ENCODE assay signal across 1 cellular context in the genomic region with DNA sequence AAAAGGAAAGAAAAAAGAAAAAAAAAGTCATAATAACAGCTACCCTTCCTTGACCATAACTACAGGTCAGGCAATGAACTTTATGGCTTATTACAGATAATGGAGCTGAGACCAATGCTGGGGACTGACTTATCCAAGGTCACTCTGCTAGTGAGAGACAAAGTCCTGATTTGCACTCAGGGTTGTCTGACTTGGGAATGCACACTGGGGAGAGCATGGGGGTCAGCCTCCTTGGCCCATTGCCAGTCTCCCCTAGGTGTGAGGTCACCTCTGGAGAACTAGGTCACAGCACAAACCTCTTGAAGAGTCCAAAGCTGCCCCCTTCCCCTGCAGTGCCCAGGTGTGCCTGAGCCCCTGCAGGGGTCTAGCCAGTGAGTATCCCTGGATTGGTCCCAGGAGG.
A peak's percentile ranks its signal among the peaks of the same experiment; 100 is the strongest.
TF ChIP-seq lines count a peak whose summit lies in the region.

No MANE protein-coding gene starts in this region.

TF ChIP-seq in HepG2, 621 proteins besides CTCF, POLR2A, EP300 and RAD21 (continued from another document):
- TF ChIP-seq, protein P1, sequence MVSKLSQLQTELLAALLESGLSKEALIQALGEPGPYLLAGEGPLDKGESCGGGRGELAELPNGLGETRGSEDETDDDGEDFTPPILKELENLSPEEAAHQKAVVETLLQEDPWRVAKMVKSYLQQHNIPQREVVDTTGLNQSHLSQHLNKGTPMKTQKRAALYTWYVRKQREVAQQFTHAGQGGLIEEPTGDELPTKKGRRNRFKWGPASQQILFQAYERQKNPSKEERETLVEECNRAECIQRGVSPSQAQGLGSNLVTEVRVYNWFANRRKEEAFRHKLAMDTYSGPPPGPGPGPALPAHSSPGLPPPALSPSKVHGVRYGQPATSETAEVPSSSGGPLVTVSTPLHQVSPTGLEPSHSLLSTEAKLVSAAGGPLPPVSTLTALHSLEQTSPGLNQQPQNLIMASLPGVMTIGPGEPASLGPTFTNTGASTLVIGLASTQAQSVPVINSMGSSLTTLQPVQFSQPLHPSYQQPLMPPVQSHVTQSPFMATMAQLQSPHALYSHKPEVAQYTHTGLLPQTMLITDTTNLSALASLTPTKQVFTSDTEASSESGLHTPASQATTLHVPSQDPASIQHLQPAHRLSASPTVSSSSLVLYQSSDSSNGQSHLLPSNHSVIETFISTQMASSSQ (IDR thresholded peaks at IDR 0.05; ENCODE audit: low read depth): no peak
- TF ChIP-seq, protein P1 (CRISPR knock-in tag; IDR thresholded peaks at IDR 0.05; ENCODE audit: borderline replicate concordance): no peak
- TF ChIP-seq ZNF720 (CRISPR knock-in tag; IDR thresholded peaks at IDR 0.05): no peak
- TF ChIP-seq ZZZ3 (CRISPR knock-in tag; IDR thresholded peaks at IDR 0.05; ENCODE audit: borderline replicate concordance): no peak
- TF ChIP-seq ZMYM3 (CRISPR knock-in tag; IDR thresholded peaks at IDR 0.05): peak; percentile 83
- peak; percentile 20; the same call in 1 of the 2 replicates for TF ChIP-seq KDM1A (CRISPR knock-in tag; IDR thresholded peaks at IDR 0.05)
- no peak for TF ChIP-seq SAFB2 (CRISPR knock-in tag; IDR thresholded peaks at IDR 0.05; ENCODE audit: borderline replicate concordance, low read depth)
- TF ChIP-seq HNF4A (CRISPR knock-in tag; IDR thresholded peaks at IDR 0.05): peak; percentile 45
- TF ChIP-seq, protein P2, sequence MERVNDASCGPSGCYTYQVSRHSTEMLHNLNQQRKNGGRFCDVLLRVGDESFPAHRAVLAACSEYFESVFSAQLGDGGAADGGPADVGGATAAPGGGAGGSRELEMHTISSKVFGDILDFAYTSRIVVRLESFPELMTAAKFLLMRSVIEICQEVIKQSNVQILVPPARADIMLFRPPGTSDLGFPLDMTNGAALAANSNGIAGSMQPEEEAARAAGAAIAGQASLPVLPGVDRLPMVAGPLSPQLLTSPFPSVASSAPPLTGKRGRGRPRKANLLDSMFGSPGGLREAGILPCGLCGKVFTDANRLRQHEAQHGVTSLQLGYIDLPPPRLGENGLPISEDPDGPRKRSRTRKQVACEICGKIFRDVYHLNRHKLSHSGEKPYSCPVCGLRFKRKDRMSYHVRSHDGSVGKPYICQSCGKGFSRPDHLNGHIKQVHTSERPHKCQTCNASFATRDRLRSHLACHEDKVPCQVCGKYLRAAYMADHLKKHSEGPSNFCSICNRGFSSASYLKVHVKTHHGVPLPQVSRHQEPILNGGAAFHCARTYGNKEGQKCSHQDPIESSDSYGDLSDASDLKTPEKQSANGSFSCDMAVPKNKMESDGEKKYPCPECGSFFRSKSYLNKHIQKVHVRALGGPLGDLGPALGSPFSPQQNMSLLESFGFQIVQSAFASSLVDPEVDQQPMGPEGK (CRISPR knock-in tag; IDR thresholded peaks at IDR 0.05): peak; percentile 54; the same call in 1 of the 2 replicates
- TF ChIP-seq ZNF101 (CRISPR knock-in tag; IDR thresholded peaks at IDR 0.05; ENCODE audit: borderline replicate concordance, low read depth): no peak
- TF ChIP-seq, protein P3, sequence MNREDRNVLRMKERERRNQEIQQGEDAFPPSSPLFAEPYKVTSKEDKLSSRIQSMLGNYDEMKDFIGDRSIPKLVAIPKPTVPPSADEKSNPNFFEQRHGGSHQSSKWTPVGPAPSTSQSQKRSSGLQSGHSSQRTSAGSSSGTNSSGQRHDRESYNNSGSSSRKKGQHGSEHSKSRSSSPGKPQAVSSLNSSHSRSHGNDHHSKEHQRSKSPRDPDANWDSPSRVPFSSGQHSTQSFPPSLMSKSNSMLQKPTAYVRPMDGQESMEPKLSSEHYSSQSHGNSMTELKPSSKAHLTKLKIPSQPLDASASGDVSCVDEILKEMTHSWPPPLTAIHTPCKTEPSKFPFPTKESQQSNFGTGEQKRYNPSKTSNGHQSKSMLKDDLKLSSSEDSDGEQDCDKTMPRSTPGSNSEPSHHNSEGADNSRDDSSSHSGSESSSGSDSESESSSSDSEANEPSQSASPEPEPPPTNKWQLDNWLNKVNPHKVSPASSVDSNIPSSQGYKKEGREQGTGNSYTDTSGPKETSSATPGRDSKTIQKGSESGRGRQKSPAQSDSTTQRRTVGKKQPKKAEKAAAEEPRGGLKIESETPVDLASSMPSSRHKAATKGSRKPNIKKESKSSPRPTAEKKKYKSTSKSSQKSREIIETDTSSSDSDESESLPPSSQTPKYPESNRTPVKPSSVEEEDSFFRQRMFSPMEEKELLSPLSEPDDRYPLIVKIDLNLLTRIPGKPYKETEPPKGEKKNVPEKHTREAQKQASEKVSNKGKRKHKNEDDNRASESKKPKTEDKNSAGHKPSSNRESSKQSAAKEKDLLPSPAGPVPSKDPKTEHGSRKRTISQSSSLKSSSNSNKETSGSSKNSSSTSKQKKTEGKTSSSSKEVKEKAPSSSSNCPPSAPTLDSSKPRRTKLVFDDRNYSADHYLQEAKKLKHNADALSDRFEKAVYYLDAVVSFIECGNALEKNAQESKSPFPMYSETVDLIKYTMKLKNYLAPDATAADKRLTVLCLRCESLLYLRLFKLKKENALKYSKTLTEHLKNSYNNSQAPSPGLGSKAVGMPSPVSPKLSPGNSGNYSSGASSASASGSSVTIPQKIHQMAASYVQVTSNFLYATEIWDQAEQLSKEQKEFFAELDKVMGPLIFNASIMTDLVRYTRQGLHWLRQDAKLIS (CRISPR knock-in tag; IDR thresholded peaks at IDR 0.05): no peak
- TF ChIP-seq MAFG (CRISPR knock-in tag; IDR thresholded peaks at IDR 0.05): no peak
- TF ChIP-seq KDM5B (CRISPR knock-in tag; IDR thresholded peaks at IDR 0.05; ENCODE audit: borderline replicate concordance): 0 out of 2 replicates have a peak, but pooled peaks have one; percentile 7
- TF ChIP-seq HDAC6 (IDR thresholded peaks at IDR 0.05; ENCODE audit: low read depth, low read length): no peak
- TF ChIP-seq FLYWCH1 (CRISPR knock-in tag; IDR thresholded peaks at IDR 0.05): no peak
- TF ChIP-seq, protein P4, sequence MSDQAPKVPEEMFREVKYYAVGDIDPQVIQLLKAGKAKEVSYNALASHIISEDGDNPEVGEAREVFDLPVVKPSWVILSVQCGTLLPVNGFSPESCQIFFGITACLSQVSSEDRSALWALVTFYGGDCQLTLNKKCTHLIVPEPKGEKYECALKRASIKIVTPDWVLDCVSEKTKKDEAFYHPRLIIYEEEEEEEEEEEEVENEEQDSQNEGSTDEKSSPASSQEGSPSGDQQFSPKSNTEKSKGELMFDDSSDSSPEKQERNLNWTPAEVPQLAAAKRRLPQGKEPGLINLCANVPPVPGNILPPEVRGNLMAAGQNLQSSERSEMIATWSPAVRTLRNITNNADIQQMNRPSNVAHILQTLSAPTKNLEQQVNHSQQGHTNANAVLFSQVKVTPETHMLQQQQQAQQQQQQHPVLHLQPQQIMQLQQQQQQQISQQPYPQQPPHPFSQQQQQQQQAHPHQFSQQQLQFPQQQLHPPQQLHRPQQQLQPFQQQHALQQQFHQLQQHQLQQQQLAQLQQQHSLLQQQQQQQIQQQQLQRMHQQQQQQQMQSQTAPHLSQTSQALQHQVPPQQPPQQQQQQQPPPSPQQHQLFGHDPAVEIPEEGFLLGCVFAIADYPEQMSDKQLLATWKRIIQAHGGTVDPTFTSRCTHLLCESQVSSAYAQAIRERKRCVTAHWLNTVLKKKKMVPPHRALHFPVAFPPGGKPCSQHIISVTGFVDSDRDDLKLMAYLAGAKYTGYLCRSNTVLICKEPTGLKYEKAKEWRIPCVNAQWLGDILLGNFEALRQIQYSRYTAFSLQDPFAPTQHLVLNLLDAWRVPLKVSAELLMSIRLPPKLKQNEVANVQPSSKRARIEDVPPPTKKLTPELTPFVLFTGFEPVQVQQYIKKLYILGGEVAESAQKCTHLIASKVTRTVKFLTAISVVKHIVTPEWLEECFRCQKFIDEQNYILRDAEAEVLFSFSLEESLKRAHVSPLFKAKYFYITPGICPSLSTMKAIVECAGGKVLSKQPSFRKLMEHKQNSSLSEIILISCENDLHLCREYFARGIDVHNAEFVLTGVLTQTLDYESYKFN (CRISPR knock-in tag; conservative IDR thresholded peaks at IDR 0.05): peak; percentile 38; the same call in 1 of the 2 replicates
- no peak for TF ChIP-seq EED (CRISPR knock-in tag; IDR thresholded peaks at IDR 0.05)
- no peak for TF ChIP-seq ZBTB44 (CRISPR knock-in tag; IDR thresholded peaks at IDR 0.05)
- TF ChIP-seq ZBTB7A (CRISPR knock-in tag; IDR thresholded peaks at IDR 0.05): peak; percentile 36; the same call in 1 of the 2 replicates
- no peak for TF ChIP-seq ZBTB42 (CRISPR knock-in tag; IDR thresholded peaks at IDR 0.05)
- 0 out of 2 replicates have a peak, but pooled peaks have one; percentile 21 for TF ChIP-seq RXRA (CRISPR knock-in tag; IDR thresholded peaks at IDR 0.05)
- TF ChIP-seq, protein P5, sequence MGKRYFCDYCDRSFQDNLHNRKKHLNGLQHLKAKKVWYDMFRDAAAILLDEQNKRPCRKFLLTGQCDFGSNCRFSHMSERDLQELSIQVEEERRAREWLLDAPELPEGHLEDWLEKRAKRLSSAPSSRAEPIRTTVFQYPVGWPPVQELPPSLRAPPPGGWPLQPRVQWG (CRISPR knock-in tag; IDR thresholded peaks at IDR 0.05; ENCODE audit: borderline replicate concordance, low read depth): no peak
- TF ChIP-seq HDAC2 (CRISPR knock-in tag; IDR thresholded peaks at IDR 0.05): 0 out of 2 replicates have a peak, but pooled peaks have one; percentile 12
- no peak for TF ChIP-seq HNF4G (IDR thresholded peaks at IDR 0.05; ENCODE audit: borderline replicate concordance, low read depth, low read length)
- TF ChIP-seq HNF4G (CRISPR knock-in tag; IDR thresholded peaks at IDR 0.05; ENCODE audit: borderline replicate concordance, low read depth): no peak
- TF ChIP-seq PCBP2 (optimal IDR thresholded peaks at IDR 0.05; ENCODE audit: low read depth, low read length, poor library complexity, severe bottlenecking): no peak
- TF ChIP-seq ZNF432 (CRISPR knock-in tag; IDR thresholded peaks at IDR 0.05; ENCODE audit: borderline replicate concordance): no peak
- TF ChIP-seq ZNF264 (CRISPR knock-in tag; IDR thresholded peaks at IDR 0.05): no peak
- TF ChIP-seq TP53 (CRISPR knock-in tag; conservative IDR thresholded peaks at IDR 0.05): no peak
- peak; percentile 32; the same call in 1 of the 2 replicates for TF ChIP-seq MED1 (CRISPR knock-in tag; IDR thresholded peaks at IDR 0.05)
- no peak for TF ChIP-seq SMAD9 (CRISPR knock-in tag; IDR thresholded peaks at IDR 0.05)
- no peak for TF ChIP-seq ZNF749 (CRISPR knock-in tag; IDR thresholded peaks at IDR 0.05; ENCODE audit: borderline replicate concordance)
- TF ChIP-seq MAFK (conservative IDR thresholded peaks at IDR 0.05 in 1 of 2, IDR thresholded peaks at IDR 0.05 in 1 of 2; ENCODE audit: low read length in 2 of 2): no peak
- no peak for TF ChIP-seq ZNF496 (CRISPR knock-in tag; IDR thresholded peaks at IDR 0.05; ENCODE audit: insufficient replicate concordance)
TF ChIP-seq in HepG2: peak in this region for 11.
